Comparison of ENCODE assay signal across 11 cellular contexts in the genomic region with DNA sequence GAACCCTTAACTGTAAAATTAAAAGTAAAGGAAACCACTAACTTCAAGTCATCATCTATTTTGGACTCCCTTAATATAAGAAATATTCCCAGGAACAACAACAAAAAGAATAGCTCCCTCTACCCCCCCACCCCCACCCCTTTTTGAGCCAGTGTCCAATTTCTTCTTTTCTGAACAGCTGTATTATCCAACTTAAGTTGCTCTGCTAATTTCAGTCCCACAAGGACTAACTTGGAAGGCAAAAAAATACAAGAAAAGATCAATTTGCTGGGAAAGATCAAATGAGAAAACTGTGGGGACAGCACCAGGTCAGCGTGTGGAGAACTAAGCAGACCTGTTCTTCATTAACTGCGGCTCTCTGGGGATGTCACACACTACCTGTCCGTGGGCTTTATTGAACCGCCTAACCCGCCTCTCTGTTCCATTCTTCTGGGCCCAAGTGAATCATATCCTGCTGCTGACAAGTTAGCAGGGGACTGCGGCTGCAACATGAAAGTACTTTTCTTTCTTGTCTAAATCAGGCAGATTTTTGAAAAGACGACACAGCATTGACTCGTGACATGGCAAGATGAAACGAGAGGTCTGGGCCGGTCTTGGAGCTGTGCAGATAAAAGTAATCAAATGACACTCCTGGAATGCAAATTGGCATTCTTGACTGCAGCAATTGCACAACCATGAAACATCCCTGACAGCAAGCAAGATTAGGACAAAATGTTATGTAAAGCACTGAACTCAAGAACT. TPM values are rescaled to one million over a fixed set of nuclear protein-coding genes. Genes with fewer than 3 reads are reported as not detected.
DNase-seq lines count a peak whose midpoint lies in the region; ATAC-seq, FAIRE-seq and TF ChIP-seq lines count a peak whose summit lies in the region.
"Had no signal": no experiment of that assay in that cellular context is flagged by ENCODE, and none has a peak within 500 bp of the region (broad histone marks: within the 10 kb centered on the region; RNA-seq: fewer than 3 reads in every experiment).

No MANE protein-coding gene starts in this region.

- DNase-seq in A549 (ENCODE audit: low read depth in 1 of 2, low spot score in 1 of 2), result no peak
- peak; percentile 59 for DNase-seq in NB4 (ENCODE audit: low read depth)
- no peak for DNase-seq in esophagus squamous epithelium (lab: John Stamatoyannopoulos, UW)
- DNase-seq in NCI-H748 treated with DMSO at 0.1 percent for 48 hours (lab: John Stamatoyannopoulos, UW), result no peak
- no peak for DNase-seq in frontal cortex (ENCODE audit: low spot score in 2 of 2)
- DNase-seq: SW 1271 had no signal

- H3K9me3 ChIP-seq in A549 (no peaks in the 10 kb centered on the region), esophagus squamous epithelium (no peaks in the 10 kb centered on the region), muscle layer of duodenum (ENCODE audit: control insufficient read depth in 1 of 2, low read length in 2 of 2) (no peaks in the 10 kb centered on the region)

- no peak for TF ChIP-seq EP300 in A549 (IDR thresholded peaks at IDR 0.05)

- H3K36me3 ChIP-seq in esophagus squamous epithelium (no peaks in the 10 kb centered on the region), muscle layer of duodenum (ENCODE audit: control insufficient read depth in 1 of 2, insufficient read depth in 2 of 2, low read length in 2 of 2) (no peaks in the 10 kb centered on the region)

- peaks cover 40% of the 10 kb centered on the region for H3K4me1 ChIP-seq in A549
- peaks cover 0 to 90% (median 0%) of the 10 kb centered on the region in 3 donors for H3K4me1 ChIP-seq in esophagus squamous epithelium
- peaks cover 0 to 20% of the 10 kb centered on the region in 2 donors for H3K4me1 ChIP-seq in muscle layer of duodenum (ENCODE audit: control insufficient read depth in 1 of 2, insufficient read depth in 2 of 2, low read length in 2 of 2)

- TF ChIP-seq CTCF in A549 (IDR thresholded peaks at IDR 0.05) (no peak), NB4 (IDR thresholded peaks at IDR 0.05; ENCODE audit: low read depth, low read length) (no peak), esophagus squamous epithelium (IDR thresholded peaks at IDR 0.05) (no peak)

- intact Hi-C loops in esophagus squamous epithelium (cut with DNase I), result no loop called here

- no peak for TF ChIP-seq RAD21 in A549 (conservative IDR thresholded peaks at IDR 0.05 in 1 of 2, IDR thresholded peaks at IDR 0.05 in 1 of 2)

- FAIRE-seq in A549 (lab: Jason Lieb, UNC) (no peak), frontal cortex (lab: Jason Lieb, UNC) (no peak)

- no peak overlapping the region for H3K4me3 ChIP-seq in A549
- no peak overlapping the region for H3K4me3 ChIP-seq in NB4 (ENCODE audit: low read depth, low read length)
- peak overlapping the region in 3 of 4 donors; percentile 78 to 85 (median 85) for H3K4me3 ChIP-seq in esophagus squamous epithelium
- peak overlapping the region; percentile 67 to 91 for H3K4me3 ChIP-seq in muscle layer of duodenum (ENCODE audit: low read depth in 1 of 2, low read length in 2 of 2)

- TF ChIP-seq POLR2A in A549 (IDR thresholded peaks at IDR 0.05; ENCODE audit: low read length) (no peak), NB4 (IDR thresholded peaks at IDR 0.05; ENCODE audit: extremely low read depth, insufficient read length) (no peak), esophagus squamous epithelium (IDR thresholded peaks at IDR 0.05) (peak in 1 of 4 donors; percentile 19)

- CTCF ChIA-PET in A549 (lab: Yijun Ruan, JAX), result no interaction called here

- H3K27me3 ChIP-seq in esophagus squamous epithelium, result peaks cover 0 to 27% (median 0%) of the 10 kb centered on the region in 4 donors
- no peaks in the 10 kb centered on the region for H3K27me3 ChIP-seq in muscle layer of duodenum (ENCODE audit: low read depth, low read length)

- 46% methylated on average over 10 of the region's 10 CpGs for WGBS in A549 (ENCODE audit: missing lambda C conversion rate)
- WGBS in esophagus squamous epithelium, 2 donors, result 5 to 24% methylated on average over 10 of the region's 10 CpGs

- POLR2A ChIA-PET in A549 (lab: Yijun Ruan, JAX), result no interaction called here

- ATAC-seq in A549, result no peak
- no peak for ATAC-seq in GM19351 (IDR thresholded peaks at IDR 0.05; ENCODE audit: unreplicated experiment)
- ATAC-seq in HG03196 (IDR thresholded peaks at IDR 0.05; ENCODE audit: unreplicated experiment), result no peak

- peak overlapping the region; percentile 51 for H3K4me2 ChIP-seq in A549

- H3K27ac ChIP-seq in A549 (peak overlapping the region; percentile 21 to 40; a peak in 3 of 6 replicates), esophagus squamous epithelium (peak overlapping the region; percentile 52 to 95 (median 92)), muscle layer of duodenum (ENCODE audit: low read length) (peak overlapping the region; percentile 64)
- H3K27ac ChIP-seq: C4-2B had no signal

TF ChIP-seq in A549, 52 proteins besides CTCF, POLR2A, EP300 and RAD21:
- TF ChIP-seq EHMT2 (IDR thresholded peaks at IDR 0.05; ENCODE audit: low read depth) (no peak), CEBPB (IDR thresholded peaks at IDR 0.05) (peak; percentile 68 to 83; a peak in 3 of 4 replicates)
TF ChIP-seq in A549: peak in this region for 1.

RNA-seq across cellular contexts. Expression of gene BNC2, which starts 2.7 kb away (rescaled TPM):
- polyA plus RNA-seq in A549 (2011; rRNA removed), result 7.5 and 7.9 TPM in 2 replicates
- 4.3 and 4.4 TPM in 2 replicates for polyA plus RNA-seq in A549 (2012; cell fraction: cytosol; rRNA removed)
- 5.4 and 5.7 TPM in 2 replicates for polyA plus RNA-seq in A549 (2012; cell fraction: nucleus; rRNA removed)
- polyA plus RNA-seq in A549 (2017; fragmentation: RNase III; extraction: RNeasy Plus Mini Kit Qiagen cat#74134 plus additional on column Dnase treatment), result 6.2 to 7.6 TPM (median 6.2 TPM) in 3 replicates
- polyA minus RNA-seq in A549 (2011; rRNA and poly(A)+ RNA removed), result 22.2 and 24.9 TPM in 2 replicates
- 10 to 100 TPM in 2 of 4 donors, 1 to 10 TPM in 2; 3.6 to 41.8 (median 8.5) TPM for total RNA-seq in esophagus squamous epithelium
- 1.6 TPM for total RNA-seq in frontal cortex
- total RNA-seq: HT-29 had no signal

Comparison
In these comparisons a context has a peak if more than half of its experiments do, and no peak if none do; other contexts are left out.
1. H3K27ac ChIP-seq: peak in every context shown above with its lines; median percentile 92 in esophagus squamous epithelium; 64 in muscle layer of duodenum; 30 in A549.
2. H3K4me3 ChIP-seq: peak in esophagus squamous epithelium (3 of 4) and muscle layer of duodenum (2 of 2); none in A549 (single experiment) and NB4 (single experiment).